9 cellular contexts compared by ENCODE assay signal in the genomic region with DNA sequence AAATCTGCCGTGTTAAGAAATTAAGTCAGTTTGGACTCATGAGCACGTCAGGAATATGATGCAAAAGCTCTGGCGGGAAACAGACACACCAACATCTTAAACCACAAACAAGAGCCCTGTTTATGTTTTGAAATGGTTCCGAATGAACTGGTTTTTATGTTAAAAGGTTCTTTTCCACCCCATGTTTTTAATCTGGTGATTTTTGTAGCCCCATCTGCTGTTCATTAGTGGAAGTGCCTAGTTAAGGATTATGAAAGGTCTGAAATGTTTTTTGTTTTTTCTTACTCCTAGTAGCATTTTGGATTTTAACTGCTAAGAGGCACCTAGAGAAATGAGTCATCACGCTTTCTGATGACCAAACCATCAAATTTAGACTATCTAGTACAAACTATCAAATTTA.
A peak's percentile ranks its signal among the peaks of the same experiment; 100 is the strongest.
DNase-seq lines count a peak whose midpoint lies in the region; ATAC-seq and TF ChIP-seq lines count a peak whose summit lies in the region.
"Had no signal": no experiment of that assay in that cellular context is flagged by ENCODE, and none has a peak within 500 bp of the region (broad histone marks: within the 10 kb centered on the region; RNA-seq: fewer than 3 reads in every experiment).

No MANE protein-coding gene starts in this region.

- H3K36me3 ChIP-seq in heart left ventricle (no peaks in the 10 kb centered on the region), Panc1 (ENCODE audit: control insufficient read depth, insufficient read depth, low read length) (no peaks in the 10 kb centered on the region; the same call in 1 of the 2 replicates), upper lobe of right lung (no peaks in the 10 kb centered on the region)

- WGBS in heart left ventricle, 4 donors: 57 to 65% (median 61%) methylated on average over 5 of the region's 5 CpGs

- TF ChIP-seq CTCF in heart left ventricle (IDR thresholded peaks at IDR 0.05) (peak; percentile 31 to 66 (median 51)), Panc1 (IDR thresholded peaks at IDR 0.05) (peak; percentile 74; the same call in 1 of the 2 replicates), upper lobe of right lung (IDR thresholded peaks at IDR 0.05) (peak; percentile 40)

- intact Hi-C loops in heart left ventricle (cut with DNase I) (loop anchor here in 6 of 10 donors (2.0 to 10.0 kb wide), 4 partner anchors 206 to 268 kb away; no protein-coding TSS in a partner anchor), Right ventricle myocardium superior (cut with DNase I) (loop anchor here (10.0 kb wide), 1 partner anchor 266 kb away; no protein-coding TSS in a partner anchor), Panc1 (cut with micrococcal nuclease; ENCODE audit: unreplicated experiment) (no loop called here), upper lobe of right lung (cut with DNase I) (no loop called here)

- H3K4me1 ChIP-seq in heart left ventricle (no peaks in the 10 kb centered on the region), Panc1 (ENCODE audit: control insufficient read depth, insufficient read depth, low read length) (no peaks in the 10 kb centered on the region; the same call in 1 of the 2 replicates), upper lobe of right lung (no peaks in the 10 kb centered on the region)

- no TSS peak for BruUV-seq in Panc1 (replicated peaks; lab: Mats Ljungman, UMichigan)

- no peak for ATAC-seq in heart left ventricle
- no peak for ATAC-seq in Right ventricle myocardium superior (ENCODE audit: poor library complexity)
- ATAC-seq in Panc1: no peak
- ATAC-seq in upper lobe of right lung: no peak
- no peak for ATAC-seq in GM18873 (IDR thresholded peaks at IDR 0.05; ENCODE audit: low FRiP score, unreplicated experiment)
- ATAC-seq in HG02623 (IDR thresholded peaks at IDR 0.05; ENCODE audit: unreplicated experiment): no peak
- no peak for ATAC-seq in GM19467 (IDR thresholded peaks at IDR 0.05; ENCODE audit: unreplicated experiment)

- POLR2A ChIA-PET in Panc1 (lab: Charles Lee): no interaction called here

- no peak overlapping the region for H3K4me3 ChIP-seq in heart left ventricle
- no peak overlapping the region for H3K4me3 ChIP-seq in Panc1 (ENCODE audit: low read depth in 2 of 2, low read length in 2 of 2)
- H3K4me3 ChIP-seq in upper lobe of right lung: no peak overlapping the region

- no peak for TF ChIP-seq POLR2A in heart left ventricle (IDR thresholded peaks at IDR 0.05)

- CTCF ChIA-PET in Panc1 (lab: Charles Lee): no interaction called here

- H3K9me3 ChIP-seq in heart left ventricle (no peaks in the 10 kb centered on the region), Panc1 (ENCODE audit: control insufficient read depth, insufficient read depth, low read depth, low read length) (no peaks in the 10 kb centered on the region), upper lobe of right lung (no peaks in the 10 kb centered on the region)

- in situ Hi-C loops in Panc1 (cut with HindIII; ENCODE audit: low pct_unique_long_range_greater_than_20kb, low sequenced_read_pairs): no loop called here

- DNase-seq in heart left ventricle (no peak), Right ventricle myocardium superior (no peak), Panc1 (ENCODE audit: low read depth, low spot score) (peak; percentile 4), iris pigment epithelial cell (ENCODE audit: low read depth) (peak; percentile 8), upper lobe of right lung (no peak)
- DNase-seq: NCI-H226 had no signal

- H3K27ac ChIP-seq in heart left ventricle (no peak overlapping the region), Panc1 (ENCODE audit: low read length) (no peak overlapping the region), upper lobe of right lung (no peak overlapping the region)

- H3K27me3 ChIP-seq in heart left ventricle (peaks cover 0 to 35% (median 4%) of the 10 kb centered on the region in 9 donors), Panc1 (ENCODE audit: control insufficient read depth, insufficient read depth, low read length) (peaks cover 11% of the 10 kb centered on the region), upper lobe of right lung (peaks cover 14% of the 10 kb centered on the region)

Comparison
In these comparisons a context has a peak if more than half of its experiments do, and no peak if none do; other contexts are left out.
1. DNase-seq: peak in Panc1 (single experiment) and iris pigment epithelial cell (single experiment); none in heart left ventricle (0 of 5), Right ventricle myocardium superior (single experiment) and upper lobe of right lung (single experiment).
2. intact Hi-C loops: an anchor here in heart left ventricle (2.0 to 10.0 kb wide) and Right ventricle myocardium superior (10.0 kb wide); none called in Panc1 and upper lobe of right lung.
3. Peak in every context shown above with its lines, with median percentiles within 50 percentile points of each other: CTCF ChIP-seq.